9 cellular contexts compared by ENCODE assay signal in genomic region chr21:31136891-31137290, GRCh38.
A peak's percentile ranks its signal among the peaks of the same experiment; 100 is the strongest.
DNase-seq lines count a peak whose midpoint lies in the region; ATAC-seq and TF ChIP-seq lines count a peak whose summit lies in the region.
"Had no signal": no experiment of that assay in that cellular context is flagged by ENCODE, and none has a peak within 500 bp of the region (broad histone marks: within the 10 kb centered on the region; RNA-seq: fewer than 3 reads in every experiment).

No MANE protein-coding gene starts in this region.

- no peaks in the 10 kb centered on the region for H3K27me3 ChIP-seq in BE2C

- H3K4me1 Mint-ChIP-seq in T-helper 2 cell treated with Interferon-gamma antibody and Interleukin-4, amounts not matched to agents 5 μg/mL and 100 μg/mL, for 36 hours (ENCODE audit: low read depth) = peaks cover 54% of the 10 kb centered on the region

- H3K4me1 ChIP-seq in BE2C = peaks cover 24% of the 10 kb centered on the region

- no peaks in the 10 kb centered on the region for H3K9me3 Mint-ChIP-seq in T-helper 2 cell treated with Interferon-gamma antibody and Interleukin-4, amounts not matched to agents 5 μg/mL and 100 μg/mL, for 36 hours

- peaks cover 69% of the 10 kb centered on the region for H3K36me3 Mint-ChIP-seq in T-helper 2 cell treated with Interferon-gamma antibody and Interleukin-4, amounts not matched to agents 5 μg/mL and 100 μg/mL, for 36 hours (ENCODE audit: low read depth)

- H3K27ac Mint-ChIP-seq in T-helper 2 cell treated with Interferon-gamma antibody and Interleukin-4, amounts not matched to agents 5 μg/mL and 100 μg/mL, for 36 hours = no peak overlapping the region

- peak; percentile 78 for TF ChIP-seq CTCF in BE2C (IDR thresholded peaks at IDR 0.05; ENCODE audit: low read depth, low read length)

- H3K9me3 ChIP-seq in BE2C = no peaks in the 10 kb centered on the region

- H3K36me3 ChIP-seq in BE2C = peaks cover 44% of the 10 kb centered on the region

- ATAC-seq in GM19397 (IDR thresholded peaks at IDR 0.05; ENCODE audit: unreplicated experiment) (peak; percentile 57), GM18873 (IDR thresholded peaks at IDR 0.05; ENCODE audit: low FRiP score, unreplicated experiment) (no peak)

- no peak overlapping the region for H3K4me3 Mint-ChIP-seq in T-helper 2 cell treated with Interferon-gamma antibody and Interleukin-4, amounts not matched to agents 5 μg/mL and 100 μg/mL, for 36 hours

- peak overlapping the region; percentile 15 for H3K4me3 ChIP-seq in BE2C (ENCODE audit: low read depth, low read length)

- DNase-seq in BE2C (peak; percentile 91), HuH-7 (ENCODE audit: low spot score) (peak; percentile 12), cerebellar nuclear complex (lab: John Stamatoyannopoulos, UW) (peak; percentile 26 to 54), HuH-7.5 (ENCODE audit: low spot score) (no peak)
- no peak for DNase-seq in T-helper 2 cell treated with Interferon-gamma antibody and Interleukin-4, amounts not matched to agents 5 μg/mL and 100 μg/mL, for 36 hours (ENCODE audit: low spot score)
- DNase-seq in stimulated activated CD4-positive, alpha-beta T cell treated with anti-CD3 and anti-CD28 coated beads, Interleukin-2, amount 100 ng/mL, for 24 hours = no peak
- DNase-seq: T-helper 2 cell had no signal

- no peaks in the 10 kb centered on the region for H3K27me3 Mint-ChIP-seq in T-helper 2 cell treated with Interferon-gamma antibody and Interleukin-4, amounts not matched to agents 5 μg/mL and 100 μg/mL, for 36 hours (ENCODE audit: low read depth)

Comparison
In these comparisons a context has a peak if more than half of its experiments do, and no peak if none do; other contexts are left out.
1. DNase-seq: peak in BE2C (single experiment), HuH-7 (single experiment) and cerebellar nuclear complex (2 of 2); none in T-helper 2 cell treated with Interferon-gamma antibody and Interleukin-4, amounts not matched to agents 5 μg/mL and 100 μg/mL, for 36 hours (single experiment), stimulated activated CD4-positive, alpha-beta T cell treated with anti-CD3 and anti-CD28 coated beads, Interleukin-2, amount 100 ng/mL, for 24 hours (0 of 2) and HuH-7.5 (single experiment).